ENCODE assay signal across 8 cellular contexts in the genomic region with DNA sequence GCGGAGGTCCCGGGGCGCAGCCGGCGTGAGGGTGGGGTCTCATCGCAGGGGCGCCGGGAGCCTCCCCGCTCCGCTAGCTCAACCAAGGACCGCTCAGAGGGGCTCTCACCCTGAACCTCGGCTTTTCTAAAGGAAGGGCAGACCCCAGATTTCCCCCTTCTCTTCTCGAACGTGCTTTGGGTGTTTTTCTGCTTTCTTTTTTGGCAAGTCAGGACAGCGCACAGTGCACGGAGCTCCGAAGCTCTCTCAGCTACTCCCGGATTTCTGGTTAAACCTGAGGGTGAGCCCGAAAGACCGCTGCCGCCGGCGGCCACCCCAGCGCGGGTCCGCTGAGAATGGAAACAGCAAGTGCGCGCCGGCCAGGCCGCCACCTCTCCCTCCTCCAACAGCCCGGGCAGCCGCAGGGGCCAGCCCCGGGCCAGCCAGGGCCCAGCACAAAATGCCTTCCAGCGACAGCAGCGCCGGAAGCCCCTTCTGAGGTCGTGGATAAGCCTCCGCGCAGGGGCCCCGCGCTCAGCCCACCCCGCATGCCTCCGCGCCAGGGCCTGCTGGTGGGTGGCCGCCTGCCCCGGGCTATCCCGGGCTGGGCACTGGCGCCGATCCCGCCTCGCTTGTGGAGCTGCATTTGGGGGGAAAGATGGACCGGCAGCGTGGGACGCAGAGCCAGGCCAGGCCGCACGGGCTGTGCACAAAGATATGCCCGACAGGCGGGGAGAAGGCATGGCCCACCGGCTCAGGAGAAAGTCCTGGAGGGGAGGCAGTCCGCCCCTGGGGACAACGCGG. TPM values are rescaled to one million over a fixed set of nuclear protein-coding genes. Genes with fewer than 3 reads are reported as not detected.
DNase-seq lines count a peak whose midpoint lies in the region; ATAC-seq, FAIRE-seq and TF ChIP-seq lines count a peak whose summit lies in the region.

No MANE protein-coding gene starts in this region.

- H3K27ac ChIP-seq in A549 (peak overlapping the region in 1 of 2 experiments; percentile 70; a peak in 1 of 6 replicates), HUES64 (ENCODE audit: low read depth, low read length) (no peak overlapping the region), endodermal cell (ENCODE audit: low read depth, low read length) (no peak overlapping the region)

- H3K36me3 ChIP-seq in HUES64 (ENCODE audit: insufficient read depth, low read length), result peaks cover 15% of the 10 kb centered on the region
- peaks cover 25% of the 10 kb centered on the region for H3K36me3 ChIP-seq in endodermal cell (ENCODE audit: control insufficient read depth, insufficient read depth, low read length)
- H3K36me3 ChIP-seq in mucosa of descending colon (ENCODE audit: low read depth), result no peaks in the 10 kb centered on the region
- H3K36me3 ChIP-seq in MG63, result peaks cover 4% of the 10 kb centered on the region

- WGBS in A549 (ENCODE audit: missing lambda C conversion rate), result 91% methylated on average over 51 of the region's 62 CpGs
- 4% methylated on average over 62 of the region's 62 CpGs for WGBS in HUES64
- WGBS in endodermal cell (ENCODE audit: insufficient coverage in 1 of 2, insufficient read length in 1 of 2), 2 experiments, result 13 to 17% methylated on average over 23 to 62 of the region's 62 CpGs

- TF ChIP-seq CTCF in A549 (IDR thresholded peaks at IDR 0.05) (no peak), endodermal cell (conservative IDR thresholded peaks at IDR 0.05) (no peak), mucosa of descending colon (IDR thresholded peaks at IDR 0.05) (no peak)

- H3K9ac ChIP-seq in HUES64 (ENCODE audit: low read depth, low read length) (peak overlapping the region; percentile 62), endodermal cell (ENCODE audit: extremely low read depth, low read length, poor library complexity, severe bottlenecking) (no peak overlapping the region)

- H3K27me3 ChIP-seq in HUES64 (ENCODE audit: insufficient read depth, low read length) (peaks cover 49% of the 10 kb centered on the region), endodermal cell (ENCODE audit: control insufficient read depth, insufficient read depth, low read length, poor library complexity, severe bottlenecking) (peaks cover 49% of the 10 kb centered on the region), MG63 (no peaks in the 10 kb centered on the region)

- H3K4me1 ChIP-seq in A549 (no peaks in the 10 kb centered on the region; the same call in 2 of the 3 replicates), HUES64 (ENCODE audit: insufficient read depth, low read length) (no peaks in the 10 kb centered on the region), endodermal cell (ENCODE audit: control insufficient read depth, insufficient read depth, low read length) (no peaks in the 10 kb centered on the region), mucosa of descending colon (ENCODE audit: low read depth) (peaks cover 13% of the 10 kb centered on the region)

- FAIRE-seq in A549 (lab: Jason Lieb, UNC), result no peak

- TF ChIP-seq POLR2A in A549 (IDR thresholded peaks at IDR 0.05; ENCODE audit: low read length), result no peak

- H3K4me3 Mint-ChIP-seq in endodermal cell, result peak overlapping the region; percentile 66

- peaks cover 47% of the 10 kb centered on the region for H3K27me3 Mint-ChIP-seq in endodermal cell (ENCODE audit: insufficient read depth)

- no peak for DNase-seq in A549 (ENCODE audit: low read depth in 1 of 2, low spot score in 1 of 2)
- peak; percentile 81 for DNase-seq in endodermal cell
- no peak for DNase-seq in mucosa of descending colon
- no peak for DNase-seq in MG63
- DNase-seq in midbrain (lab: John Stamatoyannopoulos, UW), result no peak

- ATAC-seq in A549 (peak in 1 of 2 experiments; percentile 8; a peak in 1 of 6 replicates), mucosa of descending colon (peak; percentile 36), HG03045 (IDR thresholded peaks at IDR 0.05; ENCODE audit: unreplicated experiment) (no peak), GM21360 (IDR thresholded peaks at IDR 0.05; ENCODE audit: unreplicated experiment) (no peak)

- peaks cover 14% of the 10 kb centered on the region for H3K36me3 Mint-ChIP-seq in endodermal cell (ENCODE audit: low read depth)

- no peaks in the 10 kb centered on the region for H3K9me3 Mint-ChIP-seq in endodermal cell

- H3K4me2 ChIP-seq in A549, result peak overlapping the region; percentile 94

- H3K27ac Mint-ChIP-seq in endodermal cell, result no peak overlapping the region

- H3K4me3 ChIP-seq in A549, result peak overlapping the region; percentile 42; the same call in 2 of the 3 replicates
- H3K4me3 ChIP-seq in HUES64 (ENCODE audit: low read length), result peak overlapping the region; percentile 68
- H3K4me3 ChIP-seq in endodermal cell (ENCODE audit: low read length), result peak overlapping the region; percentile 79
- no peak overlapping the region for H3K4me3 ChIP-seq in mucosa of descending colon
- no peak overlapping the region for H3K4me3 ChIP-seq in MG63

- intact Hi-C loops in mucosa of descending colon (cut with DNase I, micrococcal nuclease), result no loop called here

- no peak for TF ChIP-seq EP300 in A549 (IDR thresholded peaks at IDR 0.05)

- TF ChIP-seq RAD21 in A549 (conservative IDR thresholded peaks at IDR 0.05 in 1 of 2, IDR thresholded peaks at IDR 0.05 in 1 of 2), result no peak

- H3K9me3 ChIP-seq in A549, result no peaks in the 10 kb centered on the region
- H3K9me3 ChIP-seq in HUES64 (ENCODE audit: insufficient read depth, low read depth, low read length), result no peaks in the 10 kb centered on the region
- no peaks in the 10 kb centered on the region for H3K9me3 ChIP-seq in endodermal cell (ENCODE audit: control insufficient read depth, low read length)
- H3K9me3 ChIP-seq in mucosa of descending colon, result no peaks in the 10 kb centered on the region
- no peaks in the 10 kb centered on the region for H3K9me3 ChIP-seq in MG63

- peaks cover 2% of the 10 kb centered on the region for H3K4me1 Mint-ChIP-seq in endodermal cell

- CTCF ChIA-PET in A549 (lab: Yijun Ruan, JAX), result interaction anchor here (6.2 kb wide), 1 partner anchor 18 kb away, joined by 48 read pairs; no protein-coding TSS in a partner anchor

- POLR2A ChIA-PET in A549 (lab: Yijun Ruan, JAX), result interaction anchor here (1.1 kb wide), 1 partner anchor 11 kb away, joined by 3 read pairs; no protein-coding TSS in a partner anchor

TF ChIP-seq in A549, 52 proteins besides CTCF, POLR2A, EP300 and RAD21:
- no peak for TF ChIP-seq ZFP36 (IDR thresholded peaks at IDR 0.05; ENCODE audit: borderline replicate concordance, partially characterized antibody)
- no peak for TF ChIP-seq HEYL (CRISPR knock-in tag; IDR thresholded peaks at IDR 0.05)
- TF ChIP-seq ZNF302 (CRISPR knock-in tag; IDR thresholded peaks at IDR 0.05), result no peak
- TF ChIP-seq, protein P1, sequence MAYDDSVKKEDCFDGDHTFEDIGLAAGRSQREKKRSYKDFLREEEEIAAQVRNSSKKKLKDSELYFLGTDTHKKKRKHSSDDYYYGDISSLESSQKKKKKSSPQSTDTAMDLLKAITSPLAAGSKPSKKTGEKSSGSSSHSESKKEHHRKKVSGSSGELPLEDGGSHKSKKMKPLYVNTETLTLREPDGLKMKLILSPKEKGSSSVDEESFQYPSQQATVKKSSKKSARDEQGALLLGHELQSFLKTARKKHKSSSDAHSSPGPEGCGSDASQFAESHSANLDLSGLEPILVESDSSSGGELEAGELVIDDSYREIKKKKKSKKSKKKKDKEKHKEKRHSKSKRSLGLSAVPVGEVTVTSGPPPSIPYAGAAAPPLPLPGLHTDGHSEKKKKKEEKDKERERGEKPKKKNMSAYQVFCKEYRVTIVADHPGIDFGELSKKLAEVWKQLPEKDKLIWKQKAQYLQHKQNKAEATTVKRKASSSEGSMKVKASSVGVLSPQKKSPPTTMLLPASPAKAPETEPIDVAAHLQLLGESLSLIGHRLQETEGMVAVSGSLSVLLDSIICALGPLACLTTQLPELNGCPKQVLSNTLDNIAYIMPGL (CRISPR knock-in tag; IDR thresholded peaks at IDR 0.05; ENCODE audit: borderline replicate concordance), result no peak
- TF ChIP-seq TFCP2L1 (CRISPR knock-in tag; IDR thresholded peaks at IDR 0.05), result no peak
TF ChIP-seq in A549: peak in this region for 0.

RNA-seq across cellular contexts. Expression of gene OCA2, which starts 8.2 kb away (rescaled TPM):
- polyA plus RNA-seq in A549 (2011; rRNA removed) (0.25 and 0.34 TPM in 2 replicates), A549 (2017; fragmentation: RNase III; extraction: RNeasy Plus Mini Kit Qiagen cat#74134 plus additional on column Dnase treatment) (0.16 to 0.21 TPM (median 0.17 TPM) in 3 replicates)
- polyA plus RNA-seq in A549 (2012; cell fraction: cytosol; rRNA removed), result 0.33 and 0.36 TPM in 2 replicates
- polyA plus RNA-seq in A549 (2012; cell fraction: nucleus; rRNA removed), result 0.50 and 0.54 TPM in 2 replicates
- 0.49 and 0.87 TPM in 2 replicates for polyA minus RNA-seq in A549 (2011; rRNA and poly(A)+ RNA removed)
- polyA plus RNA-seq in HUES64 (2013, experiment 1 of 2), result 0.25 TPM
- 0.25 TPM for polyA plus RNA-seq in HUES64 (2013, experiment 2 of 2)
- total RNA-seq in endodermal cell (under 1 TPM; 0.29 to 0.84 TPM), mucosa of descending colon (under 1 TPM in 2 of 3 donors, not detected in 1; 0.22 to 0.32 TPM)
- 1.1 TPM for polyA plus RNA-seq in endodermal cell (2013, experiment 1 of 2)
- polyA plus RNA-seq in endodermal cell (2013, experiment 2 of 2), result 0.79 TPM
- not detected in 2 replicates for total RNA-seq in MG63 (2014; rRNA removed; shearing (Covaris generic); ENCODE audit: low replicate concordance)

Comparison
In these comparisons a context has a peak if more than half of its experiments do, and no peak if none do; other contexts are left out.
1. H3K4me3 ChIP-seq: peak in A549 (single experiment), HUES64 (single experiment) and endodermal cell (single experiment); none in mucosa of descending colon (single experiment) and MG63 (single experiment).